2 cellular contexts compared by ENCODE assay signal in genomic region chr15:75302753-75303152, GRCh38. TPM values are rescaled to one million over a fixed set of nuclear protein-coding genes. Genes with fewer than 3 reads are reported as not detected.
"Had no signal": no experiment of that assay in that cellular context is flagged by ENCODE, and none has a peak within 500 bp of the region (broad histone marks: within the 10 kb centered on the region; RNA-seq: fewer than 3 reads in every experiment).

No MANE protein-coding gene starts in this region.

RNA-seq across cellular contexts. Expression of gene GOLGA6D, which starts 20.1 kb away (rescaled TPM):
- total RNA-seq: G401, GM12878 had no signal
- polyA plus RNA-seq: GM12878 had no signal

RNA-seq across cellular contexts. Expression of gene GOLGA6C, which starts 44.6 kb away (rescaled TPM):
- total RNA-seq: G401, GM12878 had no signal
- polyA plus RNA-seq: GM12878 had no signal
